In genomic region chr5:56314536-56314935, GRCh38 we compare ENCODE assay signal across 8 cellular contexts.
DNase-seq lines count a peak whose midpoint lies in the region; ATAC-seq and TF ChIP-seq lines count a peak whose summit lies in the region.

No MANE protein-coding gene starts in this region.

- no peak for TF ChIP-seq EP300 in SK-N-SH (IDR thresholded peaks at IDR 0.05; ENCODE audit: borderline replicate concordance in 1 of 2, low read depth in 1 of 2, low read length in 1 of 2)

- H3K4me1 ChIP-seq in DND-41 (ENCODE audit: insufficient read depth, low read length), result no peaks in the 10 kb centered on the region
- H3K4me1 ChIP-seq in SK-N-SH (ENCODE audit: control insufficient read depth in 1 of 2, insufficient read depth in 2 of 2, low read depth in 1 of 2, low read length in 1 of 2), result peaks cover 16 to 26% of the 10 kb centered on the region in 2 experiments
- peaks cover 10% of the 10 kb centered on the region for H3K4me1 ChIP-seq in CD8-positive, alpha-beta memory T cell (ENCODE audit: insufficient read depth, low read length)
- H3K4me1 ChIP-seq in prostate gland (replicated peaks), result no peaks in the 10 kb centered on the region

- CTCF ChIA-PET in SK-N-SH (lab: Yijun Ruan, JAX), result no interaction called here
- CTCF ChIA-PET in CD8-positive, alpha-beta memory T cell (lab: Charles Lee), result no interaction called here

- H2AFZ ChIP-seq in DND-41 (ENCODE audit: low read depth, low read length) (no peak overlapping the region), SK-N-SH (ENCODE audit: low read depth) (no peak overlapping the region)

- no peak for TF ChIP-seq POLR2A in prostate gland (IDR thresholded peaks at IDR 0.05)

- H4K20me1 ChIP-seq in DND-41 (ENCODE audit: insufficient read depth, low read length) (no peaks in the 10 kb centered on the region), SK-N-SH (ENCODE audit: insufficient read depth) (no peaks in the 10 kb centered on the region)

- TF ChIP-seq CTCF in DND-41 (IDR thresholded peaks at IDR 0.05; ENCODE audit: borderline replicate concordance, extremely low read depth, low read length, poor library complexity, severe bottlenecking) (peak; percentile 39), SK-N-SH (IDR thresholded peaks at IDR 0.05) (peak; percentile 51), kidney epithelial cell (IDR thresholded peaks at IDR 0.05; ENCODE audit: insufficient read depth, low read length, poor library complexity, severe bottlenecking) (peak; percentile 41), prostate gland (IDR thresholded peaks at IDR 0.05) (peak in 2 of 4 experiments; percentile 12 to 20)

- H3K4me3 Mint-ChIP-seq in CD8-positive, alpha-beta memory T cell, result no peak overlapping the region

- H3K4me3 ChIP-seq in DND-41 (ENCODE audit: low read depth in 1 of 2, low read length in 2 of 2) (no peak overlapping the region), SK-N-SH (ENCODE audit: low read depth in 2 of 2, low read length in 1 of 2) (no peak overlapping the region), kidney epithelial cell (ENCODE audit: low read depth, low read length) (no peak overlapping the region), prostate gland (no peak overlapping the region)
- H3K4me3 ChIP-seq in CD8-positive, alpha-beta memory T cell (ENCODE audit: low read length), result no peak overlapping the region

- H3K9me3 ChIP-seq in DND-41 (ENCODE audit: insufficient read depth, low read length, severe bottlenecking), result no peaks in the 10 kb centered on the region
- H3K9me3 ChIP-seq in SK-N-SH, result no peaks in the 10 kb centered on the region
- no peaks in the 10 kb centered on the region for H3K9me3 ChIP-seq in CD8-positive, alpha-beta memory T cell (ENCODE audit: low read length)
- no peaks in the 10 kb centered on the region for H3K9me3 ChIP-seq in prostate gland

- H3K27ac ChIP-seq in DND-41 (ENCODE audit: low read length) (no peak overlapping the region), SK-N-SH (ENCODE audit: low read depth in 2 of 2, low read length in 1 of 2) (peak overlapping the region in 1 of 2 experiments; percentile 34; a peak in 2 of 4 replicates), prostate gland (no peak overlapping the region)
- no peak overlapping the region for H3K27ac ChIP-seq in CD8-positive, alpha-beta memory T cell (ENCODE audit: low read depth, low read length)

- intact Hi-C loops in prostate gland (cut with DNase I), result no loop called here

- peaks cover 0 to 1% (median 0%) of the 10 kb centered on the region in 3 donors for H3K36me3 Mint-ChIP-seq in CD8-positive, alpha-beta memory T cell

- H3K27me3 ChIP-seq in DND-41 (ENCODE audit: insufficient read depth, low read length, poor library complexity) (peaks cover 9% of the 10 kb centered on the region), SK-N-SH (ENCODE audit: insufficient read depth) (no peaks in the 10 kb centered on the region), kidney epithelial cell (ENCODE audit: control insufficient read depth, insufficient read depth, low read length) (no peaks in the 10 kb centered on the region), prostate gland (replicated peaks; ENCODE audit: insufficient read depth) (no peaks in the 10 kb centered on the region)
- H3K27me3 ChIP-seq in CD8-positive, alpha-beta memory T cell (ENCODE audit: insufficient read depth, low read length, poor library complexity, severe bottlenecking), result no peaks in the 10 kb centered on the region

- no peak for TF ChIP-seq RAD21 in SK-N-SH (IDR thresholded peaks at IDR 0.05; ENCODE audit: low read length)

- WGBS in SK-N-SH (ENCODE audit: low lambda C conversion rate), result 93% methylated on average over 5 of the region's 6 CpGs
- 74% methylated on average over 6 of the region's 6 CpGs for WGBS in prostate gland

- no peak overlapping the region for H3K27ac Mint-ChIP-seq in CD8-positive, alpha-beta memory T cell

- no peak for ATAC-seq in DND-41 (ENCODE audit: insufficient read depth, low read depth)
- peak; percentile 58 for ATAC-seq in GM21360 (IDR thresholded peaks at IDR 0.05; ENCODE audit: unreplicated experiment)

- H3K79me2 ChIP-seq in DND-41 (ENCODE audit: insufficient read depth, low read length) (no peaks in the 10 kb centered on the region), SK-N-SH (ENCODE audit: insufficient read depth) (no peaks in the 10 kb centered on the region)

- peaks cover 0 to 6% of the 10 kb centered on the region in 2 donors for H3K27me3 Mint-ChIP-seq in CD8-positive, alpha-beta memory T cell

- no peak overlapping the region for H3K4me2 ChIP-seq in DND-41 (ENCODE audit: insufficient read depth, low read length)
- no peak overlapping the region for H3K4me2 ChIP-seq in SK-N-SH

- no peaks in the 10 kb centered on the region for H3K36me3 ChIP-seq in DND-41 (ENCODE audit: insufficient read depth, low read length)
- H3K36me3 ChIP-seq in SK-N-SH (replicated peaks in 1 of 2; ENCODE audit: control insufficient read depth in 1 of 2, insufficient read depth in 2 of 2, low read length in 1 of 2), result no peaks in the 10 kb centered on the region
- no peaks in the 10 kb centered on the region for H3K36me3 ChIP-seq in kidney epithelial cell (ENCODE audit: control insufficient read depth, insufficient read depth, low read length)
- H3K36me3 ChIP-seq in CD8-positive, alpha-beta memory T cell (ENCODE audit: insufficient read depth, low read length), result no peaks in the 10 kb centered on the region
- no peaks in the 10 kb centered on the region for H3K36me3 ChIP-seq in prostate gland

- no peak overlapping the region for H3K9ac ChIP-seq in DND-41 (ENCODE audit: low read depth, low read length)
- H3K9ac ChIP-seq in SK-N-SH, result no peak overlapping the region

- peaks cover 4% of the 10 kb centered on the region for H3F3A ChIP-seq in SK-N-SH (replicated peaks; ENCODE audit: insufficient read depth)

- no peaks in the 10 kb centered on the region for H3K9me2 ChIP-seq in SK-N-SH

- no peak for DNase-seq in DND-41
- no peak for DNase-seq in SK-N-SH
- no peak for DNase-seq in kidney epithelial cell (ENCODE audit: low read depth)
- DNase-seq in NCI-H2029 (lab: John Stamatoyannopoulos, UW), result no peak
- DNase-seq in CD8-positive, alpha-beta memory T cell, result no peak
- DNase-seq in prostate gland (ENCODE audit: low spot score), result no peak
- DNase-seq in NCI-H1048 (lab: John Stamatoyannopoulos, UW), result no peak

- peaks cover 0 to 7% (median 4%) of the 10 kb centered on the region in 3 donors for H3K4me1 Mint-ChIP-seq in CD8-positive, alpha-beta memory T cell

- H3K9me3 Mint-ChIP-seq in CD8-positive, alpha-beta memory T cell, result no peaks in the 10 kb centered on the region

- POLR2A ChIA-PET in SK-N-SH (lab: Yijun Ruan, JAX), result no interaction called here
- POLR2A ChIA-PET in CD8-positive, alpha-beta memory T cell (lab: Charles Lee), result no interaction called here

TF ChIP-seq in SK-N-SH, 30 proteins besides CTCF, POLR2A, EP300 and RAD21:
- TF ChIP-seq GABPA (IDR thresholded peaks at IDR 0.05; ENCODE audit: low read depth) (no peak), FOXJ3 (CRISPR knock-in tag; IDR thresholded peaks at IDR 0.05) (no peak), ELF1 (IDR thresholded peaks at IDR 0.05) (no peak), JUND (IDR thresholded peaks at IDR 0.05) (no peak), GATA2 (CRISPR knock-in tag; IDR thresholded peaks at IDR 0.05) (no peak), NFIC (IDR thresholded peaks at IDR 0.05; ENCODE audit: borderline replicate concordance) (no peak), RXRA (IDR thresholded peaks at IDR 0.05; ENCODE audit: borderline replicate concordance, low read depth) (no peak), TCF12 (IDR thresholded peaks at IDR 0.05) (no peak), FOSL2 (IDR thresholded peaks at IDR 0.05; ENCODE audit: borderline replicate concordance, low read depth) (no peak), TEAD4 (IDR thresholded peaks at IDR 0.05; ENCODE audit: borderline replicate concordance, insufficient read depth) (no peak), CHD2 (IDR thresholded peaks at IDR 0.05; ENCODE audit: low read length, partially characterized antibody) (no peak), NRF1 (IDR thresholded peaks at IDR 0.05; ENCODE audit: low read depth, low read length) (no peak), SIN3A (IDR thresholded peaks at IDR 0.05; ENCODE audit: borderline replicate concordance, low read depth, low read length) (no peak), FOXM1 (IDR thresholded peaks at IDR 0.05; ENCODE audit: low read depth) (no peak), YY1 (IDR thresholded peaks at IDR 0.05; ENCODE audit: low read depth) (no peak)
